ENCODE assay signal across 7 cellular contexts in the genomic region with DNA sequence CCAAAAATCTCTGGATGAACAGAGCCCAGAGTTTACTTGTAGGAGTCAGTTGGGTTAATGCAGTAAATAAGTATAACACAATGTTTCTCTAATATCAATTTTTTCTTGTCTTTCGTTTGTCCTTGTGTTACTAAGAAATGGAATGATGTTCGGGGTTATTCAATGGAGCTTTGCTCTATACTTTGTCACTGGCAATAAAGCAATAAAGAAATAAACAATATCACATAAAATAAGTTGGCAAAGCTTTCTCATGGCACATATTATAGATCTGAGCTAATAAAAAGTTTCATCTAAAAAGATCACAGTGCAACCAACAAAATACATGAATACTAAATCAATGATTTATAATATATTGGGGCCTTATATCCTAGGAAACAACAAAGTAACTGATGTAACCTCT. TPM values are rescaled to one million over a fixed set of nuclear protein-coding genes. Genes with fewer than 3 reads are reported as not detected.
"Had no signal": no experiment of that assay in that cellular context is flagged by ENCODE, and none has a peak within 500 bp of the region (broad histone marks: within the 10 kb centered on the region; RNA-seq: fewer than 3 reads in every experiment).

No MANE protein-coding gene starts in this region.

- FAIRE-seq: HepG2, HTR-8/SVneo, K562 had no signal

- H3K27ac ChIP-seq: HL-60 had no signal

- H3K4me3 ChIP-seq: K562 had no signal

- DNase-seq: IMR-90, KBM-7, KG1 had no signal

- ATAC-seq: HepG2, K562 had no signal

RNA-seq across cellular contexts. Expression of a gene that starts 32.7 kb away (rescaled TPM):
- total RNA-seq: HepG2 had no signal
- polyA plus RNA-seq: HepG2, K562 had no signal
